Comparison of ENCODE assay signal across 2 cellular contexts in genomic region chr1:4317207-4317606, GRCh38.
TF ChIP-seq lines count a peak whose summit lies in the region.

No MANE protein-coding gene starts in this region.

TF ChIP-seq in HepG2, 621 proteins besides CTCF, POLR2A, EP300 and RAD21:
- no peak for TF ChIP-seq E2F2 (CRISPR knock-in tag; IDR thresholded peaks at IDR 0.05; ENCODE audit: borderline replicate concordance)
- TF ChIP-seq STAG1 (CRISPR knock-in tag; IDR thresholded peaks at IDR 0.05) = peak; percentile 42
TF ChIP-seq in HepG2: peak in this region for 1.

TF ChIP-seq in K562, 482 proteins besides CTCF, POLR2A, EP300 and RAD21:
- TF ChIP-seq MYC (IDR thresholded peaks at IDR 0.05; ENCODE audit: low read depth, low read length) (no peak), MYC (CRISPR knock-in tag; IDR thresholded peaks at IDR 0.05; ENCODE audit: borderline replicate concordance, low read depth) (no peak), GTF2B (IDR thresholded peaks at IDR 0.05; ENCODE audit: extremely low read depth, insufficient read length) (no peak), RBBP5 (IDR thresholded peaks at IDR 0.05; ENCODE audit: borderline replicate concordance, insufficient read depth, low read length, poor library complexity, severe bottlenecking) (no peak)
